In the genomic region with DNA sequence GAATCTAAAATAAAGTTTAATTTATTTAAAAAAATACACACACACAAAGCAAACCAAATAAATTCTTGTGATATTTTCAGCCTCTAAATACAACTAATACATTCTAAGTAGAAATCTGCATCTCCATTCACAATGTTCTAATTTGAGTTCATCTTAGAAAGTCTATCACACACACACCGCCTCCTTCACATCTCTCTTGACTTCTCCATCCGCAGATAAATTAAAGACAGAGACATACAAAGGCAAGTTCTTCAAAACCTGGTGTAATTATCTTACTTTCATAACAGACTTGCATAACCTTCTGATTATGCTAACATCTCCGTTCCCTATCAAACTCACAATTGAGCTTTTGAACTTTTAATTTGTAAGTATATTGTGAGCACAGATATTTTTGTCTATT, we compare ENCODE assay signal across 33 cellular contexts.
"Had no signal": no experiment of that assay in that cellular context is flagged by ENCODE, and none has a peak within 500 bp of the region (broad histone marks: within the 10 kb centered on the region; RNA-seq: fewer than 3 reads in every experiment).

No MANE protein-coding gene starts in this region.

- DNase-seq: Karpas-422, Kasumi-1, MG63, MM.1S, MV-4-11, NCI-H1048, NCI-H1092, NCI-H1092 treated with DMSO at 0.1 percent for 48 hours, NCI-H1105, NCI-H1105 treated with DMSO at 0.1 percent for 48 hours, NCI-H1417, NCI-H1417 treated with DMSO at 0.1 percent for 48 hours, NCI-H1436, NCI-H1436 treated with DMSO at 0.1 percent for 48 hours, NCI-H146, NCI-H1694, NCI-H1694 treated with DMSO at 0.1 percent for 48 hours, NCI-H187, NCI-H187 treated with DMSO at 0.1 percent for 48 hours, NCI-H1930, NCI-H2029, NCI-H2029 treated with DMSO at 0.1 percent for 48 hours, NCI-H2081, NCI-H2081 treated with DMSO at 0.1 percent for 48 hours, NCI-H2107, NCI-H2171, NCI-H2171 treated with DMSO at 0.1 percent for 48 hours, NCI-H2227 treated with DMSO at 0.1 percent for 48 hours, NCI-H226, NCI-H345, NCI-H446, NCI-H446 treated with DMSO at 0.1 percent for 48 hours, NCI-H510A had no signal
